ENCODE assay signal across 14 cellular contexts in genomic region chr16:89191033-89191900, GRCh38. TPM values are rescaled to one million over a fixed set of nuclear protein-coding genes. Genes with fewer than 3 reads are reported as not detected.
A peak's percentile ranks its signal among the peaks of the same experiment; 100 is the strongest.
DNase-seq lines count a peak whose midpoint lies in the region; ATAC-seq, FAIRE-seq and TF ChIP-seq lines count a peak whose summit lies in the region.
"Had no signal": no experiment of that assay in that cellular context is flagged by ENCODE, and none has a peak within 500 bp of the region (broad histone marks: within the 10 kb centered on the region; RNA-seq: fewer than 3 reads in every experiment).

No MANE protein-coding gene starts in this region.

- H3K4me1 ChIP-seq in cardiac muscle cell (ENCODE audit: low read depth) (no peaks in the 10 kb centered on the region), GM12878 (ENCODE audit: control insufficient read depth, insufficient read depth, low read length) (no peaks in the 10 kb centered on the region), mesenchymal stem cell (ENCODE audit: control insufficient read depth, insufficient read depth, low read depth, low read length) (peaks cover 12% of the 10 kb centered on the region), vagina (peaks cover 10% of the 10 kb centered on the region)

- no peak overlapping the region for H3K18ac ChIP-seq in mesenchymal stem cell (ENCODE audit: low read depth in 1 of 2, low read length in 2 of 2)

- H2AK5ac ChIP-seq in mesenchymal stem cell (ENCODE audit: low read length, severe bottlenecking), result no peak overlapping the region

- no peak overlapping the region for H3K9ac ChIP-seq in GM12878 (ENCODE audit: control insufficient read depth, insufficient read depth, low read length)
- no peak overlapping the region for H3K9ac ChIP-seq in mesenchymal stem cell (ENCODE audit: low read length)

- no peak overlapping the region for H2BK120ac ChIP-seq in mesenchymal stem cell (ENCODE audit: low read depth, low read length)

- intact Hi-C loops in left ventricle myocardium superior (cut with micrococcal nuclease) (no loop called here), GM12878 (cut with micrococcal nuclease; ENCODE audit: unreplicated experiment) (no loop called here), vagina (cut with DNase I) (no loop called here)

- H4K91ac ChIP-seq in mesenchymal stem cell (ENCODE audit: low read length), result no peak overlapping the region

- H2BK12ac ChIP-seq in mesenchymal stem cell (ENCODE audit: low read length in 2 of 2), result no peak overlapping the region

- no peak overlapping the region for H4K8ac ChIP-seq in mesenchymal stem cell (ENCODE audit: low read length)

- no peak for TF ChIP-seq EP300 in GM12878 (IDR thresholded peaks at IDR 0.05; ENCODE audit: borderline replicate concordance in 1 of 2, control insufficient read depth in 1 of 2, low read depth in 2 of 2, low read length in 2 of 2)

- H2AFZ ChIP-seq in GM12878 (ENCODE audit: control insufficient read depth, low read depth, low read length), result no peak overlapping the region
- no peak overlapping the region for H2AFZ ChIP-seq in mesenchymal stem cell (ENCODE audit: low read depth, low read length)

- SMC1A ChIA-PET in GM12878 (lab: Charles Lee; ENCODE audit: uncharacterized antibody, unreplicated experiment), result no interaction called here

- 69% methylated on average over 38 of the region's 44 CpGs for WGBS in GM12878 (ENCODE audit: insufficient coverage, insufficient replicate concordance, low lambda C conversion rate, missing lambda C conversion rate)
- WGBS in mesenchymal stem cell, result 87% methylated on average over 37 of the region's 44 CpGs

- H3K23ac ChIP-seq in mesenchymal stem cell (ENCODE audit: low read length in 2 of 2), result no peak overlapping the region

- no peak for TF ChIP-seq CTCF in cardiac muscle cell (IDR thresholded peaks at IDR 0.05; ENCODE audit: low read depth, low read length)
- no peak for TF ChIP-seq CTCF in GM12878 (IDR thresholded peaks at IDR 0.05 in 2 of 3, conservative IDR thresholded peaks at IDR 0.05 in 1 of 3; ENCODE audit: control insufficient read depth in 2 of 3, extremely low read depth in 1 of 3, insufficient read depth in 1 of 3, low read depth in 3 of 3, low read length in 3 of 3)
- no peak for TF ChIP-seq CTCF in vagina (IDR thresholded peaks at IDR 0.05)
- TF ChIP-seq CTCF in foreskin fibroblast (IDR thresholded peaks at IDR 0.05; ENCODE audit: low read depth, low read length), result no peak

- H3K4ac ChIP-seq in mesenchymal stem cell (ENCODE audit: low read depth in 1 of 2, low read length in 2 of 2), result no peak overlapping the region

- H3K27me3 ChIP-seq in cardiac muscle cell, result peaks cover 28% of the 10 kb centered on the region
- no peaks in the 10 kb centered on the region for H3K27me3 ChIP-seq in GM12878 (replicated peaks in 1 of 2; ENCODE audit: control insufficient read depth in 2 of 2, insufficient read depth in 2 of 2, low read length in 1 of 2)
- H3K27me3 ChIP-seq in mesenchymal stem cell (ENCODE audit: control insufficient read depth in 1 of 2, insufficient read depth in 1 of 2, low read length in 2 of 2), result peaks cover 0 to 31% of the 10 kb centered on the region in 2 experiments
- no peaks in the 10 kb centered on the region for H3K27me3 ChIP-seq in vagina
- H3K27me3 ChIP-seq: ovary, SJSA1 had no signal

- H3K9me3 ChIP-seq in cardiac muscle cell (ENCODE audit: low read depth) (no peaks in the 10 kb centered on the region), GM12878 (replicated peaks; ENCODE audit: control insufficient read depth, insufficient read depth, low read length) (no peaks in the 10 kb centered on the region), mesenchymal stem cell (ENCODE audit: control insufficient read depth, low read length) (no peaks in the 10 kb centered on the region), vagina (no peaks in the 10 kb centered on the region)
- H3K9me3 ChIP-seq: ovary, SJSA1 had no signal

- POLR2A ChIA-PET in GM12878 (lab: Charles Lee), result no interaction called here

- TF ChIP-seq RAD21 in GM12878 (IDR thresholded peaks at IDR 0.05; ENCODE audit: insufficient read depth, low read depth, low read length), result no peak

- no peaks in the 10 kb centered on the region for H4K20me1 ChIP-seq in GM12878 (ENCODE audit: control insufficient read depth, insufficient read depth)

- no peaks in the 10 kb centered on the region for H3K79me1 ChIP-seq in mesenchymal stem cell (replicated peaks; ENCODE audit: low read length, poor library complexity, severe bottlenecking)

- no TSS peak for BruUV-seq in GM12878 (replicated peaks; lab: Mats Ljungman, UMichigan)

- DNase-seq in cardiac muscle cell (ENCODE audit: low read depth in 1 of 2, low spot score in 1 of 2) (no peak), left ventricle myocardium superior (no peak), GM12878 (ENCODE audit: low read depth, low spot score) (no peak), mesenchymal stem cell (no peak), vagina (ENCODE audit: extremely low spot score in 2 of 2) (no peak), foreskin fibroblast (no peak), hippocampal formation (lab: John Stamatoyannopoulos, UW) (no peak)
- DNase-seq: cortex of kidney, NCI-H1436 had no signal

- no peak for FAIRE-seq in GM12878 (lab: Jason Lieb, UNC)
- FAIRE-seq: islet of Langerhans had no signal

- no peak overlapping the region for H2BK15ac ChIP-seq in mesenchymal stem cell (ENCODE audit: low read depth, poor library complexity, severe bottlenecking)

- H3K36me3 ChIP-seq in cardiac muscle cell (no peaks in the 10 kb centered on the region), GM12878 (ENCODE audit: control insufficient read depth in 2 of 2, insufficient read depth in 2 of 2, low read length in 1 of 2) (no peaks in the 10 kb centered on the region), mesenchymal stem cell (ENCODE audit: control insufficient read depth in 1 of 2, insufficient read depth in 2 of 2, low read depth in 1 of 2, low read length in 2 of 2) (no peaks in the 10 kb centered on the region), vagina (no peaks in the 10 kb centered on the region)
- H3K36me3 ChIP-seq: ovary, SJSA1 had no signal

- H3K4me2 ChIP-seq in GM12878 (ENCODE audit: control insufficient read depth, insufficient read depth) (no peak overlapping the region), mesenchymal stem cell (ENCODE audit: low read length, poor library complexity, severe bottlenecking) (peak overlapping the region; percentile 16)

- TF ChIP-seq POLR2A in GM12878 (IDR thresholded peaks at IDR 0.05; ENCODE audit: low read depth, low read length) (no peak), vagina (IDR thresholded peaks at IDR 0.05) (no peak)

- in situ Hi-C loops in GM12878 (cut with MboI), result no loop called here

- H2BK5ac ChIP-seq in mesenchymal stem cell (ENCODE audit: low read depth, low read length, poor library complexity, severe bottlenecking), result no peak overlapping the region

- no peaks in the 10 kb centered on the region for H3K79me2 ChIP-seq in GM12878 (ENCODE audit: control insufficient read depth, insufficient read depth, low read length)

- peak overlapping the region; percentile 43 for H3K4me3 ChIP-seq in cardiac muscle cell
- H3K4me3 ChIP-seq in GM12878, result no peak overlapping the region
- H3K4me3 ChIP-seq in mesenchymal stem cell (ENCODE audit: insufficient read depth in 1 of 2, low read depth in 1 of 2, low read length in 2 of 2), result peak overlapping the region in 1 of 2 experiments; percentile 14
- peak overlapping the region; percentile 30 to 55 for H3K4me3 ChIP-seq in vagina
- H3K4me3 ChIP-seq in foreskin fibroblast (ENCODE audit: low read depth in 1 of 2, low read length in 2 of 2), result no peak overlapping the region

- CTCF ChIA-PET in GM12878 (lab: Yijun Ruan, JAX), result no interaction called here

- RAD21 ChIA-PET in GM12878 (lab: Charles Lee; ENCODE audit: unreplicated experiment), result no interaction called here

- H3K27ac ChIP-seq in cardiac muscle cell (no peak overlapping the region), GM12878 (ENCODE audit: control insufficient read depth, insufficient read depth) (no peak overlapping the region), mesenchymal stem cell (ENCODE audit: low read length, poor library complexity, severe bottlenecking) (no peak overlapping the region), vagina (no peak overlapping the region)
- H3K27ac ChIP-seq: ovary, SJSA1 had no signal

- H3K14ac ChIP-seq in mesenchymal stem cell (ENCODE audit: low read length in 2 of 2), result no peak overlapping the region

- ATAC-seq in left ventricle myocardium superior, result no peak
- ATAC-seq in GM12878, result no peak
- ATAC-seq in GM21526 (IDR thresholded peaks at IDR 0.05; ENCODE audit: low FRiP score, unreplicated experiment), result no peak
- ATAC-seq: activated CD4-positive, CD25-positive, alpha-beta regulatory T cell treated with anti-CD3 and anti-CD28 coated beads, Interleukin-2, amount 50 U/mL, for 24 hours had no signal

RNA-seq across cellular contexts. Expression of gene SLC22A31, which starts 9.1 kb away (rescaled TPM):
- 3.1 and 39.4 TPM in 2 replicates for total RNA-seq in cardiac muscle cell
- polyA plus RNA-seq in cardiac muscle cell, result 10.9 and 36.3 TPM in 2 replicates
- total RNA-seq in left ventricle myocardium superior, result not detected
- total RNA-seq in GM12878 (2013; cell fraction: nucleolus; rRNA removed), result not detected in 2 replicates
- not detected in 2 replicates for total RNA-seq in GM12878 (2014; rRNA removed)
- total RNA-seq in GM12878 (2014; rRNA removed; fragmentation: Illumina TruSeq; extraction: Trizol), result not detected in 2 replicates
- 0.19 TPM in 1 of 2 replicates, not detected in the other for total RNA-seq in GM12878 (2021)
- polyA plus RNA-seq in GM12878 (2011; ENCODE audit: low read depth), result not detected
- polyA plus RNA-seq in GM12878 (2011; rRNA removed), result 0.20 and 0.23 TPM in 2 replicates
- 0.75 and 0.94 TPM in 2 replicates for polyA plus RNA-seq in GM12878 (2011; cell fraction: cytosol; rRNA removed)
- polyA plus RNA-seq in GM12878 (2011; cell fraction: nucleus; rRNA removed), result 12.2 and 13.6 TPM in 2 replicates
- polyA plus RNA-seq in GM12878 (2012), result not detected in 2 replicates
- polyA plus RNA-seq in GM12878 (2014; fragmentation: Illumina TruSeq; extraction: Trizol), result not detected in 2 replicates
- not detected for polyA plus RNA-seq in GM12878 (2014; fragmentation: Nextera tagmentation; extraction: Ambion mirVana)
- polyA plus RNA-seq in GM12878 (2014; rRNA removed), result 0.24 and 0.27 TPM in 2 replicates
- under 1 TPM in 1 of 2 experiments, not detected in 1; 0.13 TPM for polyA plus RNA-seq in GM12878 (2016; fragmentation: Nextera tagmentation; extraction: Ambion mirVana)
- 0.52 TPM in 1 of 2 replicates, not detected in the other for polyA minus RNA-seq in GM12878 (2011; rRNA and poly(A)+ RNA removed)
- not detected in 2 replicates for polyA minus RNA-seq in GM12878 (2011; cell fraction: cytosol; rRNA and poly(A)+ RNA removed)
- polyA minus RNA-seq in GM12878 (2011; cell fraction: nucleus; rRNA and poly(A)+ RNA removed), result 0.96 TPM in 1 of 2 replicates, not detected in the other
- 0.99 TPM for polyA plus RNA-seq in mesenchymal stem cell (2013, experiment 1 of 2)
- polyA plus RNA-seq in mesenchymal stem cell (2013, experiment 2 of 2), result 1.00 TPM
- total RNA-seq in vagina, result not detected
- total RNA-seq: SJSA1 had no signal

RNA-seq across cellular contexts. Expression of gene CDH15, which starts 19.7 kb away (rescaled TPM):
- 0.92 and 1.5 TPM in 2 replicates for total RNA-seq in cardiac muscle cell
- polyA plus RNA-seq in cardiac muscle cell, result 0.78 and 1.4 TPM in 2 replicates
- total RNA-seq in left ventricle myocardium superior, result not detected
- not detected in 2 replicates for total RNA-seq in GM12878 (2013; cell fraction: nucleolus; rRNA removed)
- 0.06 TPM in 1 of 2 replicates, not detected in the other for total RNA-seq in GM12878 (2014; rRNA removed)
- not detected in 2 replicates for total RNA-seq in GM12878 (2014; rRNA removed; fragmentation: Illumina TruSeq; extraction: Trizol)
- total RNA-seq in GM12878 (2021), result not detected in 2 replicates
- not detected for polyA plus RNA-seq in GM12878 (2011; ENCODE audit: low read depth)
- polyA plus RNA-seq in GM12878 (2011; rRNA removed), result not detected in 2 replicates
- polyA plus RNA-seq in GM12878 (2011; cell fraction: cytosol; rRNA removed), result not detected in 2 replicates
- polyA plus RNA-seq in GM12878 (2011; cell fraction: nucleus; rRNA removed), result not detected in 2 replicates
- 0.20 TPM in 1 of 2 replicates, not detected in the other for polyA plus RNA-seq in GM12878 (2012)
- polyA plus RNA-seq in GM12878 (2014; fragmentation: Illumina TruSeq; extraction: Trizol), result not detected in 2 replicates
- polyA plus RNA-seq in GM12878 (2014; fragmentation: Nextera tagmentation; extraction: Ambion mirVana), result under 1 TPM in 1 of 2 experiments, not detected in 1; 0.02 TPM
- 0.05 TPM in 1 of 2 replicates, not detected in the other for polyA plus RNA-seq in GM12878 (2014; rRNA removed)
- not detected for polyA plus RNA-seq in GM12878 (2016; fragmentation: Nextera tagmentation; extraction: Ambion mirVana)
- polyA minus RNA-seq in GM12878 (2011; rRNA and poly(A)+ RNA removed), result not detected in 2 replicates
- polyA minus RNA-seq in GM12878 (2011; cell fraction: cytosol; rRNA and poly(A)+ RNA removed), result not detected in 2 replicates
- not detected in 2 replicates for polyA minus RNA-seq in GM12878 (2011; cell fraction: nucleus; rRNA and poly(A)+ RNA removed)
- polyA plus RNA-seq in mesenchymal stem cell (2013, experiment 1 of 2), result 0.43 TPM
- 0.37 TPM for polyA plus RNA-seq in mesenchymal stem cell (2013, experiment 2 of 2)
- total RNA-seq in vagina, result not detected

RNA-seq across cellular contexts. Expression of gene ZNF778, which starts 26.2 kb away (rescaled TPM):
- total RNA-seq in cardiac muscle cell (25.8 and 31.8 TPM in 2 replicates), left ventricle myocardium superior (8.1 TPM), GM12878 (2014; rRNA removed) (3.3 and 6.5 TPM in 2 replicates), GM12878 (2014; rRNA removed; fragmentation: Illumina TruSeq; extraction: Trizol) (3.5 and 3.6 TPM in 2 replicates), GM12878 (2021) (6.4 and 9.7 TPM in 2 replicates), vagina (6.6 TPM)
- polyA plus RNA-seq in cardiac muscle cell (4.1 and 9.5 TPM in 2 replicates), GM12878 (2011; rRNA removed) (3.8 and 4.4 TPM in 2 replicates), GM12878 (2014; fragmentation: Illumina TruSeq; extraction: Trizol) (4.3 and 4.6 TPM in 2 replicates), GM12878 (2014; fragmentation: Nextera tagmentation; extraction: Ambion mirVana) (under 1 TPM; 0.20 to 0.40 TPM), GM12878 (2014; rRNA removed) (4.2 and 5.9 TPM in 2 replicates), GM12878 (2016; fragmentation: Nextera tagmentation; extraction: Ambion mirVana) (1 to 10 TPM; 2.3 to 3.8 TPM)
- total RNA-seq in GM12878 (2013; cell fraction: nucleolus; rRNA removed), result 15.8 and 17.3 TPM in 2 replicates
- 2.2 TPM for polyA plus RNA-seq in GM12878 (2011; ENCODE audit: low read depth)
- 2.8 and 3.8 TPM in 2 replicates for polyA plus RNA-seq in GM12878 (2011; cell fraction: cytosol; rRNA removed)
- polyA plus RNA-seq in GM12878 (2011; cell fraction: nucleus; rRNA removed), result 6.7 and 8.5 TPM in 2 replicates
- 2.4 and 5.4 TPM in 2 replicates for polyA plus RNA-seq in GM12878 (2012)
- 6.1 and 8.8 TPM in 2 replicates for polyA minus RNA-seq in GM12878 (2011; rRNA and poly(A)+ RNA removed)
- polyA minus RNA-seq in GM12878 (2011; cell fraction: cytosol; rRNA and poly(A)+ RNA removed), result 1.3 and 3.7 TPM in 2 replicates
- 5.7 and 8.7 TPM in 2 replicates for polyA minus RNA-seq in GM12878 (2011; cell fraction: nucleus; rRNA and poly(A)+ RNA removed)
- polyA plus RNA-seq in mesenchymal stem cell (2013, experiment 1 of 2), result 3.8 TPM
- 4.3 TPM for polyA plus RNA-seq in mesenchymal stem cell (2013, experiment 2 of 2)

Comparison
In these comparisons a context has a peak if more than half of its experiments do, and no peak if none do; other contexts are left out.
1. H3K4me3 ChIP-seq: peak in cardiac muscle cell (single experiment) and vagina (2 of 2); none in GM12878 (single experiment) and foreskin fibroblast (0 of 2).